8 cellular contexts compared by ENCODE assay signal in genomic region chr18:63177822-63178525, GRCh38.
DNase-seq lines count a peak whose midpoint lies in the region; ATAC-seq and TF ChIP-seq lines count a peak whose summit lies in the region.
"Had no signal": no experiment of that assay in that cellular context is flagged by ENCODE, and none has a peak within 500 bp of the region (broad histone marks: within the 10 kb centered on the region; RNA-seq: fewer than 3 reads in every experiment).

No MANE protein-coding gene starts in this region.

- H3K27me3 ChIP-seq in adipocyte (replicated peaks; ENCODE audit: control insufficient read depth, insufficient read depth, low read length) = peaks cover 17% of the 10 kb centered on the region
- H3K27me3 ChIP-seq in testis = no peaks in the 10 kb centered on the region

- intact Hi-C loops in testis (cut with DNase I; ENCODE audit: low total_unique reads) = no loop called here

- H3K4me3 ChIP-seq in adipocyte (ENCODE audit: low read length) (peak overlapping the region; percentile 74), testis (peak overlapping the region; percentile 9 to 29)

- H3K9me3 ChIP-seq in adipocyte (ENCODE audit: control insufficient read depth, low read length) = no peaks in the 10 kb centered on the region
- H3K9me3 ChIP-seq in testis = no peaks in the 10 kb centered on the region

- no peaks in the 10 kb centered on the region for H3K36me3 ChIP-seq in adipocyte (ENCODE audit: control insufficient read depth, insufficient read depth, low read length, severe bottlenecking)
- H3K36me3 ChIP-seq in testis (ENCODE audit: low read depth, missing control alignments) = no peaks in the 10 kb centered on the region

- H3K27ac ChIP-seq in testis = peak overlapping the region; percentile 59 to 79

- DNase-seq in NCI-H1092 (lab: John Stamatoyannopoulos, UW) (peak; percentile 28), adipocyte (ENCODE audit: low read depth) (peak; percentile 25), left kidney (ENCODE audit: low read depth, low spot score) (peak; percentile 65), testis (no peak), SW 1271 (lab: John Stamatoyannopoulos, UW) (no peak), HCEC 1CT (no peak)
- DNase-seq: central memory CD4-positive, alpha-beta T cell had no signal

- H3K4me1 ChIP-seq in adipocyte (ENCODE audit: control insufficient read depth, insufficient read depth, low read length) (peaks cover 21% of the 10 kb centered on the region), testis (peaks cover 19% of the 10 kb centered on the region)

- no peak for TF ChIP-seq CTCF in testis (IDR thresholded peaks at IDR 0.05)

- peak overlapping the region; percentile 60 for H3K9ac ChIP-seq in adipocyte (ENCODE audit: low read length)

- ATAC-seq in activated CD4-positive, CD25-positive, alpha-beta regulatory T cell treated with anti-CD3 and anti-CD28 coated beads, Interleukin-2, amount 50 U/mL, for 24 hours = no peak

- TF ChIP-seq POLR2A in testis (IDR thresholded peaks at IDR 0.05) = no peak

- WGBS in testis, 2 donors = 43 to 53% methylated on average over 23 of the region's 23 CpGs

Comparison
In these comparisons a context has a peak if more than half of its experiments do, and no peak if none do; other contexts are left out.
1. DNase-seq: peak in NCI-H1092 (single experiment), adipocyte (single experiment) and left kidney (single experiment); none in testis (single experiment), SW 1271 (0 of 2) and HCEC 1CT (single experiment).